In the genomic region with DNA sequence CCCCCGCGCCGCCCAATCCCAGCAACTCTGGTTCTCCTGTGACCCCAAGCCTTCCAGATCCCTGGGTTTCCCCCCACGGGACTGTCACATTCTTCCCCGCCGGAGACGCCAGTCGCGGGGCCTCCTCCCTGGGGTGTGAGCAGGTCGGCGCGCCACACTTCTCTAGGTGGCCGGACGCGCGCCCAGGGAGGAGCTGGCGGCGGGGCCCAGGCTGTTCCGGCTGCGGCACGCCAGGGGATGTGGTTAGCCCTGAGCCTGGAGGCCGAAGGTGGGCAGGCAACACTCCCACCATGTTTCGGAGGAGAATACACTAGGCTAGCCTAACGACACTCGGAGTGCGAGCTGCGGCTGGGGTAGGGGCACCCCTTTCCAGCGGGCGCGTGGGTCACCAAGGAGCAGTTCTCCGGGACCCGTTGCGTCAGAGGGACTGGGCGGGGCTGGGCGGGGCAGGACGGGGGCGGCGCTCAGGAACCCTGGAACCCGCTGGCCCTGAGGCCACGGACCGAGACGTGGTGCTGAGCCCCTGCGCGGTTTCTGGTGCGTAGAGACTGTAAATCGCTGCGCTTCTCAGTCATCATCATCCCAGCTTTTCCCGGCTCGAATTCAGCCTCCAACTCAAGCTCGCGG, we compare ENCODE assay signal across 10 cellular contexts. TPM values are rescaled to one million over a fixed set of nuclear protein-coding genes. Genes with fewer than 3 reads are reported as not detected.
A peak's percentile ranks its signal among the peaks of the same experiment; 100 is the strongest.
DNase-seq lines count a peak whose midpoint lies in the region; ATAC-seq, FAIRE-seq and TF ChIP-seq lines count a peak whose summit lies in the region.
"Had no signal": no experiment of that assay in that cellular context is flagged by ENCODE, and none has a peak within 500 bp of the region (broad histone marks: within the 10 kb centered on the region; RNA-seq: fewer than 3 reads in every experiment).

A gene with protein sequence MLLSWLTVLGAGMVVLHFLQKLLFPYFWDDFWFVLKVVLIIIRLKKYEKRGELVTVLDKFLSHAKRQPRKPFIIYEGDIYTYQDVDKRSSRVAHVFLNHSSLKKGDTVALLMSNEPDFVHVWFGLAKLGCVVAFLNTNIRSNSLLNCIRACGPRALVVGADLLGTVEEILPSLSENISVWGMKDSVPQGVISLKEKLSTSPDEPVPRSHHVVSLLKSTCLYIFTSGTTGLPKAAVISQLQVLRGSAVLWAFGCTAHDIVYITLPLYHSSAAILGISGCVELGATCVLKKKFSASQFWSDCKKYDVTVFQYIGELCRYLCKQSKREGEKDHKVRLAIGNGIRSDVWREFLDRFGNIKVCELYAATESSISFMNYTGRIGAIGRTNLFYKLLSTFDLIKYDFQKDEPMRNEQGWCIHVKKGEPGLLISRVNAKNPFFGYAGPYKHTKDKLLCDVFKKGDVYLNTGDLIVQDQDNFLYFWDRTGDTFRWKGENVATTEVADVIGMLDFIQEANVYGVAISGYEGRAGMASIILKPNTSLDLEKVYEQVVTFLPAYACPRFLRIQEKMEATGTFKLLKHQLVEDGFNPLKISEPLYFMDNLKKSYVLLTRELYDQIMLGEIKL (plus strand): TSS at position 478 of the 627 bp plus-strand sequence. CDS start 650 bp downstream, outside the sequence.

- DNase-seq in A549 (ENCODE audit: low read depth in 1 of 2, low spot score in 1 of 2) (peak; percentile 11 to 13), choroid plexus epithelial cell (ENCODE audit: low read depth) (peak; percentile 8), HepG2 (ENCODE audit: low spot score) (no peak), T-helper 1 cell (no peak)
- DNase-seq in activated CD8-positive, alpha-beta memory T cell treated with anti-CD3 and anti-CD28 coated beads, Interleukin-2, amount 50 U/mL, for 48 hours, result no peak
- DNase-seq: CD8-positive, alpha-beta T cell; occipital lobe had no signal

- no peaks in the 10 kb centered on the region for H3K9me3 ChIP-seq in A549
- no peaks in the 10 kb centered on the region for H3K9me3 ChIP-seq in HUES6 (ENCODE audit: control insufficient read depth, insufficient read depth, low read depth, low read length)
- no peaks in the 10 kb centered on the region for H3K9me3 ChIP-seq in HepG2 (ENCODE audit: low read length)

- CTCF ChIA-PET in A549 (lab: Yijun Ruan, JAX) (no interaction called here), HepG2 (lab: Yijun Ruan, JAX; ENCODE audit: low intra/inter-chr PET ratio, low total read pairs) (no interaction called here)

- H3K4me1 ChIP-seq in A549, result no peaks in the 10 kb centered on the region
- no peaks in the 10 kb centered on the region for H3K4me1 ChIP-seq in HUES6 (ENCODE audit: control insufficient read depth, insufficient read depth, low read length)
- no peaks in the 10 kb centered on the region for H3K4me1 ChIP-seq in HepG2 (ENCODE audit: insufficient read depth, low read length)

- in situ Hi-C loops in HepG2 (cut with HindIII; ENCODE audit: extremely low pct_ligation_motif_present, low pct_unique_long_range_greater_than_20kb), result no loop called here

- H4K20me1 ChIP-seq in HepG2 (ENCODE audit: insufficient read depth, low read length), result no peaks in the 10 kb centered on the region

- FAIRE-seq in A549 (lab: Jason Lieb, UNC), result no peak
- no peak for FAIRE-seq in HepG2 (lab: Jason Lieb, UNC)

- no TSS peak for BruUV-seq in HepG2 (replicated peaks; lab: Mats Ljungman, UMichigan)

- H3K79me2 ChIP-seq in HepG2 (ENCODE audit: insufficient read depth, low read length), result no peaks in the 10 kb centered on the region

- TF ChIP-seq POLR2A in A549 (IDR thresholded peaks at IDR 0.05; ENCODE audit: low read length), result no peak
- TF ChIP-seq POLR2A in HepG2 (IDR thresholded peaks at IDR 0.05; ENCODE audit: insufficient read depth in 1 of 2, low read depth in 2 of 2, low read length in 2 of 2), result no peak

- H3K4me2 ChIP-seq in A549, result peak within 1 kb of the TSS; percentile 93
- H3K4me2 ChIP-seq in HepG2 (ENCODE audit: low read depth, low read length), result peak within 1 kb of the TSS; percentile 23; the same call in 1 of the 2 replicates

- H2AFZ ChIP-seq in HepG2 (ENCODE audit: low read length), result no peak within 1 kb of the TSS

- H3K27me3 ChIP-seq in HUES6 (ENCODE audit: control insufficient read depth, insufficient read depth, low read length), result peaks cover 33% of the 10 kb centered on the region
- no peaks in the 10 kb centered on the region for H3K27me3 ChIP-seq in HepG2 (ENCODE audit: control insufficient read depth in 1 of 2, insufficient read depth in 2 of 2, low read length in 2 of 2)

- H3K9ac ChIP-seq in HUES6 (ENCODE audit: low read length) (peak within 1 kb of the TSS; percentile 59), HepG2 (ENCODE audit: insufficient read depth, low read depth, low read length) (no peak within 1 kb of the TSS)

- TF ChIP-seq EP300 in A549 (IDR thresholded peaks at IDR 0.05) (no peak), HepG2 (IDR thresholded peaks at IDR 0.05; ENCODE audit: low read depth in 2 of 2, low read length in 2 of 2) (no peak), HepG2 (CRISPR knock-in tag; IDR thresholded peaks at IDR 0.05; ENCODE audit: borderline replicate concordance) (no peak)

- H3K27ac ChIP-seq in A549 (peak within 1 kb of the TSS in 1 of 2 experiments; percentile 38; a peak in 1 of 6 replicates), HUES6 (ENCODE audit: low read depth, low read length) (no peak within 1 kb of the TSS), HepG2 (ENCODE audit: extremely low read length, insufficient read depth, low read length) (no peak within 1 kb of the TSS)

- WGBS in A549 (ENCODE audit: missing lambda C conversion rate), result 10% methylated on average over 19 of the region's 51 CpGs
- 40% methylated on average over 31 of the region's 51 CpGs for WGBS in HepG2 (ENCODE audit: low lambda C conversion rate)

- intact Hi-C loops in HepG2 (cut with micrococcal nuclease; ENCODE audit: unreplicated experiment), result no loop called here

- TF ChIP-seq CTCF in A549 (IDR thresholded peaks at IDR 0.05) (no peak), choroid plexus epithelial cell (conservative IDR thresholded peaks at IDR 0.05; ENCODE audit: low read depth, low read length) (no peak), HepG2 (CRISPR knock-in tag; IDR thresholded peaks at IDR 0.05) (no peak)

- peak within 1 kb of the TSS; percentile 41 for H3K4me3 ChIP-seq in A549
- peak within 1 kb of the TSS; percentile 96 for H3K4me3 ChIP-seq in HUES6 (ENCODE audit: low read depth, low read length)
- H3K4me3 ChIP-seq in choroid plexus epithelial cell (ENCODE audit: low read depth, low read length), result peak within 1 kb of the TSS; percentile 48
- H3K4me3 ChIP-seq in HepG2 (replicated peaks in 1 of 3; ENCODE audit: insufficient read depth in 1 of 3, low read depth in 2 of 3, low read length in 3 of 3), result no peak within 1 kb of the TSS; a peak in 1 of 6 replicates

- ATAC-seq in A549, result peak; percentile 89 to 96
- peak; percentile 80 for ATAC-seq in HepG2
- no peak for ATAC-seq in GM18909 (IDR thresholded peaks at IDR 0.05; ENCODE audit: poor library complexity, unreplicated experiment)
- no peak for ATAC-seq in HG03097 (IDR thresholded peaks at IDR 0.05; ENCODE audit: low FRiP score, unreplicated experiment)
- ATAC-seq: CD8-positive, alpha-beta T cell had no signal

- H3K36me3 ChIP-seq in HUES6 (ENCODE audit: control insufficient read depth, insufficient read depth, low read length), result no peaks in the 10 kb centered on the region
- H3K36me3 ChIP-seq in HepG2 (replicated peaks in 1 of 2; ENCODE audit: control insufficient read depth in 1 of 2, insufficient read depth in 2 of 2, low read length in 2 of 2), result no peaks in the 10 kb centered on the region

- TF ChIP-seq RAD21 in A549 (conservative IDR thresholded peaks at IDR 0.05 in 1 of 2, IDR thresholded peaks at IDR 0.05 in 1 of 2) (no peak), HepG2 (CRISPR knock-in tag; IDR thresholded peaks at IDR 0.05) (no peak)

- POLR2A ChIA-PET in A549 (lab: Yijun Ruan, JAX), result no interaction called here
- POLR2A ChIA-PET in HepG2 (lab: Yijun Ruan, JAX), result no interaction called here

RNA-seq across cellular contexts. Expression of the gene that starts here (rescaled TPM):
- polyA plus RNA-seq in A549 (2011; rRNA removed) (0.05 and 0.11 TPM in 2 replicates), A549 (2017; fragmentation: RNase III; extraction: RNeasy Plus Mini Kit Qiagen cat#74134 plus additional on column Dnase treatment) (0.11 TPM in 1 of 3 replicates, not detected in the others), HepG2 (2011; rRNA removed) (not detected in 2 replicates)
- 0.01 and 0.03 TPM in 2 replicates for polyA plus RNA-seq in A549 (2012; cell fraction: cytosol; rRNA removed)
- 0.01 TPM in 1 of 2 replicates, not detected in the other for polyA plus RNA-seq in A549 (2012; cell fraction: nucleus; rRNA removed)
- not detected in 2 replicates for polyA minus RNA-seq in A549 (2011; rRNA and poly(A)+ RNA removed)
- total RNA-seq in HepG2 (2016; rRNA removed; fragmentation: Illumina TruSeq; extraction: Trizol), result not detected in 2 replicates
- total RNA-seq in HepG2 (2016; cell fraction: cytosol; rRNA removed; fragmentation: Illumina TruSeq; extraction: Trizol; ENCODE audit: low read depth), result not detected in 2 replicates
- not detected in 2 replicates for total RNA-seq in HepG2 (2016; cell fraction: insoluble cytoplasmic fraction; rRNA removed; fragmentation: Illumina TruSeq; extraction: Trizol)
- not detected in 2 replicates for total RNA-seq in HepG2 (2016; cell fraction: membrane; rRNA removed; fragmentation: Illumina TruSeq; extraction: Trizol)
- total RNA-seq in HepG2 (2016; cell fraction: nucleus; rRNA removed; fragmentation: Illumina TruSeq; extraction: Trizol), result not detected in 2 replicates
- not detected in 2 replicates for polyA plus RNA-seq in HepG2 (2011; cell fraction: cytosol; rRNA removed)
- polyA plus RNA-seq in HepG2 (2011; cell fraction: nucleus; rRNA removed), result not detected in 2 replicates
- polyA plus RNA-seq in HepG2 (2012), result not detected in 2 replicates
- polyA plus RNA-seq in HepG2 (2016; cell fraction: cytosol; fragmentation: Illumina TruSeq; extraction: Trizol; ENCODE audit: low read depth), result not detected in 2 replicates
- polyA plus RNA-seq in HepG2 (2016; cell fraction: insoluble cytoplasmic fraction; fragmentation: Illumina TruSeq; extraction: Trizol; ENCODE audit: low read depth), result not detected in 2 replicates
- polyA plus RNA-seq in HepG2 (2016; cell fraction: membrane; fragmentation: Illumina TruSeq; extraction: Trizol; ENCODE audit: low read depth), result not detected in 2 replicates
- not detected in 2 replicates for polyA plus RNA-seq in HepG2 (2016; cell fraction: nucleus; fragmentation: Illumina TruSeq; extraction: Trizol; ENCODE audit: insufficient read depth, low read depth)
- not detected in 2 replicates for polyA minus RNA-seq in HepG2 (2011; rRNA and poly(A)+ RNA removed; ENCODE audit: low replicate concordance)
- not detected in 2 replicates for polyA minus RNA-seq in HepG2 (2011; cell fraction: cytosol; rRNA and poly(A)+ RNA removed)
- polyA minus RNA-seq in HepG2 (2011; cell fraction: nucleus; rRNA and poly(A)+ RNA removed), result not detected in 2 replicates
- total RNA-seq: CD8-positive, alpha-beta T cell had no signal

Comparison
In these comparisons a context has a peak if more than half of its experiments do, and no peak if none do; other contexts are left out.
1. Peak in DNase-seq, ATAC-seq, H3K4me3 ChIP-seq and H3K4me2 ChIP-seq in A549; RNA of the gene not detected or under 1 TPM.
2. Peak in ATAC-seq and H3K4me2 ChIP-seq in HepG2; RNA of the gene not detected or under 1 TPM.
3. H3K4me3 ChIP-seq: peak in HUES6 (single experiment) and choroid plexus epithelial cell (single experiment); none in HepG2 (0 of 3).